ENCODE assay signal across 8 cellular contexts in the genomic region with DNA sequence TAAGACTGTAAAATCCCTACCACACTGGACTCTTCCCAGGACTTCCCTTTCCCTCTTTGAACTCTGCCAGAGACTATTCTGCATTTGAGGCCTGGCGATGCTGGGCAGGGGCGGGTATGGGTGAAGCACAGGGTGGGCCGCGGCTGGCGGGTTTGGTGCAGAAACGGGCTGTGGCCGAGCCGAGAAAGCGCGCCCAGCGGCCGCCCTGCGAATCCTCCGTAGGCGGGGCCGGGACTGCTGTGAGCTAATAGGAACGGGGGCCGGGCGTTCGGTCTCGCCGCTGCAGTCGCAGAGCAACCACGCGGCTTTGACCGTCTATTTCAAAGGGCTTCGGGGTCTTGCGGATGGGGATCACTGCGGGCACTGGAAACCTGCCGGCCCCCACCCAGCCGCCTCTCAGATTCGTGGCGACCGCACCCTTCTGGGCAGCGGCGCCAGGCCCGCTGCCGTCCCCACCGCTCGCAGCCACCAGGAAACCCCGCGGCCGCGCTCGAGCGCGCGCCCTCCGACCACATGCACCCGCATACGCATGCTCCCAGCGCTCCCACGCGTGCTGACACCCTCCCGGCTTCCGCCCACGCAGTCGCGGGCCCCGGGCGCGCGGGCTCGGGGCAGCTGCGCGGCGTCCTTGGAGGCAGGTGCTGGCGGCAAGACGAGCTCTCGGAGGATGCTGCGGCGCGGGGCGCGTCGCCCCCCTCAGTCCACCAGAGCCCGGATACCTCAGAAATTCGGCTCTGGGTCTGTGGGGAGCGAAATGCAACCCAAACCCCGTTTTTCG.
DNase-seq lines count a peak whose midpoint lies in the region; ATAC-seq and TF ChIP-seq lines count a peak whose summit lies in the region.

No MANE protein-coding gene starts in this region.

- H3K4me3 ChIP-seq in AG10803 (ENCODE audit: low read length): peak overlapping the region; percentile 69
- peak overlapping the region; percentile 89 for H3K4me3 ChIP-seq in choroid plexus epithelial cell (ENCODE audit: low read depth, low read length)

- DNase-seq in AG10803 (ENCODE audit: low read depth): peak; percentile 71
- DNase-seq in NCI-H226: peak; percentile 64
- DNase-seq in activated CD4-positive, alpha-beta T cell treated with anti-CD3 and anti-CD28 coated beads for 24 hours (ENCODE audit: low read depth in 2 of 2): peak; percentile 64 to 70
- peak; percentile 85 for DNase-seq in choroid plexus epithelial cell (ENCODE audit: low read depth)
- DNase-seq in kidney tubule cell (ENCODE audit: low spot score): peak; percentile 81
- peak; percentile 61 to 66 for DNase-seq in stimulated activated CD4-positive, alpha-beta T cell treated with anti-CD3 and anti-CD28 coated beads, Interleukin-1b, Interleukin-23, amount 100 ng/mL, for 1 hour (ENCODE audit: low read depth in 2 of 2)

- peak; percentile 32 for TF ChIP-seq CTCF in AG10803 (conservative IDR thresholded peaks at IDR 0.05; ENCODE audit: low read length)
- TF ChIP-seq CTCF in choroid plexus epithelial cell (conservative IDR thresholded peaks at IDR 0.05; ENCODE audit: low read depth, low read length): peak; percentile 39

- ATAC-seq in GM18873 (IDR thresholded peaks at IDR 0.05; ENCODE audit: low FRiP score, unreplicated experiment) (peak; percentile 35), HG03108 (IDR thresholded peaks at IDR 0.05; ENCODE audit: unreplicated experiment) (peak; percentile 45)

Comparison
In these comparisons a context has a peak if more than half of its experiments do, and no peak if none do; other contexts are left out.
1. Peak in every context shown above with its lines: DNase-seq, ATAC-seq and H3K4me3 ChIP-seq.